ENCODE assay signal across 21 cellular contexts in the genomic region with DNA sequence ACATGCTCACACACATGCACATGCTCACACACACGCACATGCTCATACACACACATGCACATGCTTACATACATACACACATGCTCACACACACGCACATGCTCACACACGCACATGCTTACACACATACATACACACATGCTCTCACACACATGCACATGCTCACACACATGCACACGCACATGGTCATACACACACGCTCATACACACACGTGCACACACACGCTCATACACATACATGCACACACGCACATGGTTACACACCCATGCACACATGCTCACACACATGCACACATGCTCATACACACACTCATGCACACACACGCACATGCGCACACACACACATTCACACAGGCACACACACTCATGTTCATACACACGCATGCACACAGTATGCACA. TPM values are rescaled to one million over a fixed set of nuclear protein-coding genes. Genes with fewer than 3 reads are reported as not detected.
DNase-seq lines count a peak whose midpoint lies in the region; ATAC-seq, FAIRE-seq and TF ChIP-seq lines count a peak whose summit lies in the region.
"Had no signal": no experiment of that assay in that cellular context is flagged by ENCODE, and none has a peak within 500 bp of the region (broad histone marks: within the 10 kb centered on the region; RNA-seq: fewer than 3 reads in every experiment).

No MANE protein-coding gene starts in this region.

- TF ChIP-seq POLR2A in GM12892 (IDR thresholded peaks at IDR 0.05; ENCODE audit: low read depth, low read length) (no peak), H1 (IDR thresholded peaks at IDR 0.05; ENCODE audit: control extremely low read depth in 1 of 2, low read depth in 2 of 2, low read length in 2 of 2) (no peak)

- H3K9me3 Mint-ChIP-seq in WTC11: peaks cover 5% of the 10 kb centered on the region; the same call in 1 of the 2 replicates
- peaks cover 7% of the 10 kb centered on the region for H3K9me3 Mint-ChIP-seq in activated CD4-positive, alpha-beta memory T cell treated with anti-CD3 and anti-CD28 coated beads for 36 hours

- no peak overlapping the region for H2AFZ ChIP-seq in H1 (ENCODE audit: low read length)
- no peak overlapping the region for H2AFZ ChIP-seq in neuronal stem cell (ENCODE audit: low read length)

- H4K91ac ChIP-seq in H1 (replicated peaks; ENCODE audit: insufficient read length, low read length) (peak overlapping the region; percentile 85), neuronal stem cell (ENCODE audit: low read depth, low read length, poor library complexity) (no peak overlapping the region)

- no peak overlapping the region for H3K4me3 ChIP-seq in H1 (ENCODE audit: extremely low read depth in 1 of 4, insufficient read depth in 2 of 4, low read depth in 3 of 4, low read length in 4 of 4)
- H3K4me3 ChIP-seq in neuronal stem cell (ENCODE audit: low read length in 2 of 2): peak overlapping the region in 1 of 2 donors; percentile 71
- no peak overlapping the region for H3K4me3 ChIP-seq in WERI-Rb-1 (ENCODE audit: low read depth, low read length)
- H3K4me3 ChIP-seq: BLaER1 treated with 17β-estradiol and CSF1 and Interleukin-3, amounts not matched to agents 10 nM and 100 nM; HAP-1 had no signal

- H3K4me2 ChIP-seq in H1 (ENCODE audit: insufficient read depth in 1 of 2, low read depth in 2 of 2, low read length in 2 of 2): peak overlapping the region in 1 of 2 experiments; percentile 27; a peak in 1 of 4 replicates
- H3K4me2 ChIP-seq in neuronal stem cell (ENCODE audit: insufficient read depth, low read length, poor library complexity, severe bottlenecking): no peak overlapping the region

- no peaks in the 10 kb centered on the region; a peak in 1 of 7 replicates for H3K27me3 ChIP-seq in H1 (replicated peaks in 1 of 4; ENCODE audit: control insufficient read depth in 3 of 4, extremely low read depth in 1 of 4, insufficient read depth in 3 of 4, low read length in 3 of 4)
- no peaks in the 10 kb centered on the region for H3K27me3 ChIP-seq in neuronal stem cell (ENCODE audit: control insufficient read depth in 3 of 3, insufficient read depth in 3 of 3, low read depth in 1 of 3, low read length in 3 of 3)
- H3K27me3 ChIP-seq in WERI-Rb-1 (ENCODE audit: insufficient read depth, low read depth, severe bottlenecking): no peaks in the 10 kb centered on the region
- H3K27me3 ChIP-seq: BLaER1 treated with 17β-estradiol and CSF1 and Interleukin-3, amounts not matched to agents 10 nM and 100 nM had no signal

- H3K4me1 ChIP-seq in H1 (replicated peaks in 1 of 4; ENCODE audit: control insufficient read depth in 3 of 4, insufficient read depth in 4 of 4, low read length in 3 of 4) (peaks cover 3 to 17% (median 10%) of the 10 kb centered on the region in 4 experiments), neuronal stem cell (ENCODE audit: control insufficient read depth in 2 of 2, insufficient read depth in 1 of 2, low read depth in 1 of 2, low read length in 2 of 2) (peaks cover 3 to 12% of the 10 kb centered on the region in 2 donors)
- H3K4me1 ChIP-seq: Caco-2, HAP-1 had no signal

- H3K36me3 Mint-ChIP-seq in WTC11: no peaks in the 10 kb centered on the region
- H3K36me3 Mint-ChIP-seq in activated CD4-positive, alpha-beta memory T cell treated with anti-CD3 and anti-CD28 coated beads for 36 hours: peaks cover 4% of the 10 kb centered on the region
- H3K36me3 Mint-ChIP-seq: CD8-positive, alpha-beta memory T cell had no signal

- 0 out of 7 replicates have a peak overlapping the region, but pooled peaks of 1 of the 4 experiments have one; percentile 10 for H3K9ac ChIP-seq in H1 (replicated peaks in 1 of 4; ENCODE audit: extremely low read depth in 1 of 4, low read depth in 3 of 4, low read length in 3 of 4)
- H3K9ac ChIP-seq in neuronal stem cell (ENCODE audit: low read depth, low read length, poor library complexity): peak overlapping the region; percentile 54
- H3K9ac ChIP-seq: BLaER1 treated with 17β-estradiol and CSF1 and Interleukin-3, amounts not matched to agents 10 nM and 100 nM had no signal

- H3K79me2 ChIP-seq in H1 (ENCODE audit: control insufficient read depth in 1 of 2, insufficient read depth in 2 of 2, low read length in 2 of 2): no peaks in the 10 kb centered on the region

- peak; percentile 81 for FAIRE-seq in GM12892 (lab: Jason Lieb, UNC)
- FAIRE-seq in H1 (lab: Jason Lieb, UNC): no peak
- FAIRE-seq: D721Med, G401.6, GM18507 had no signal

- no peak for DNase-seq in GM12892 (ENCODE audit: insufficient read length)
- no peak for DNase-seq in WTC11 (ENCODE audit: low spot score)
- no peak for DNase-seq in H1 (ENCODE audit: low read depth in 1 of 2, low spot score in 2 of 2)
- no peak for DNase-seq in neuronal stem cell (ENCODE audit: low spot score)
- no peak for DNase-seq in activated CD4-positive, alpha-beta memory T cell treated with anti-CD3 and anti-CD28 coated beads for 36 hours
- no peak for DNase-seq in NOMO-1 (lab: John Stamatoyannopoulos, UW; ENCODE audit: unreplicated experiment in 2 of 2)
- no peak for DNase-seq in WERI-Rb-1
- DNase-seq in amniotic stem cell (lab: John Stamatoyannopoulos, UW): no peak
- DNase-seq: Caco-2; CD8-positive, alpha-beta memory T cell; GOT3; IMR-90; Karpas-422; KBM-7 had no signal

- peaks cover 0 to 5% of the 10 kb centered on the region in 2 experiments for H4K20me1 ChIP-seq in H1 (replicated peaks in 1 of 2; ENCODE audit: control insufficient read depth in 1 of 2, insufficient read depth in 2 of 2, low read length in 2 of 2)
- H4K20me1 ChIP-seq: BLaER1 treated with 17β-estradiol and CSF1 and Interleukin-3, amounts not matched to agents 10 nM and 100 nM had no signal

- TF ChIP-seq EP300 in H1 (IDR thresholded peaks at IDR 0.05; ENCODE audit: borderline replicate concordance in 1 of 2, low read depth in 2 of 2, low read length in 2 of 2): no peak

- H4K8ac ChIP-seq in H1 (ENCODE audit: extremely low read depth, insufficient read depth, low read length) (no peak overlapping the region), neuronal stem cell (ENCODE audit: low read depth, low read length) (peak overlapping the region; percentile 17)

- H3K9me3 ChIP-seq in H1 (ENCODE audit: insufficient read depth in 2 of 2, low read depth in 1 of 2, low read length in 1 of 2): peaks cover 0 to 4% of the 10 kb centered on the region in 2 experiments; a peak in 1 of 4 replicates
- peaks cover 0 to 5% of the 10 kb centered on the region in 2 donors for H3K9me3 ChIP-seq in neuronal stem cell (replicated peaks in 1 of 2; ENCODE audit: control insufficient read depth in 2 of 2, insufficient read depth in 1 of 2, low read depth in 1 of 2, low read length in 2 of 2)
- no peaks in the 10 kb centered on the region for H3K9me3 ChIP-seq in WERI-Rb-1 (ENCODE audit: severe bottlenecking)
- H3K9me3 ChIP-seq: Caco-2, HAP-1 had no signal

- H3K4me1 Mint-ChIP-seq in WTC11: peaks cover 20% of the 10 kb centered on the region
- no peaks in the 10 kb centered on the region for H3K4me1 Mint-ChIP-seq in activated CD4-positive, alpha-beta memory T cell treated with anti-CD3 and anti-CD28 coated beads for 36 hours (ENCODE audit: low read depth)
- H3K4me1 Mint-ChIP-seq: B cell; CD8-positive, alpha-beta memory T cell had no signal

- peak overlapping the region; percentile 39 for H3K23ac ChIP-seq in H1 (ENCODE audit: insufficient read length)
- peak overlapping the region; percentile 80 for H3K23ac ChIP-seq in neuronal stem cell (ENCODE audit: low read depth, low read length, poor library complexity)

- H3K79me1 ChIP-seq in H1 (ENCODE audit: low read depth, low read length) (no peaks in the 10 kb centered on the region), neuronal stem cell (ENCODE audit: low read depth, low read length) (no peaks in the 10 kb centered on the region)

- 87% methylated on average over 11 of the region's 11 CpGs; no CpG with 5 or more reads in 1 of the 2 experiments for WGBS in H1 (ENCODE audit: extremely low coverage in 1 of 2, insufficient coverage in 1 of 2, insufficient read length in 1 of 2, insufficient replicate concordance in 2 of 2, low coverage in 1 of 2, low lambda C conversion rate in 2 of 2, missing lambda C conversion rate in 1 of 2), 2 experiments
- WGBS in neuronal stem cell (ENCODE audit: extremely low coverage in 2 of 2, insufficient read length in 2 of 2, insufficient replicate concordance in 1 of 2), 2 donors: no CpG with 5 or more reads among the region's 11 CpGs

- no peaks in the 10 kb centered on the region for H3K27me3 Mint-ChIP-seq in WTC11 (ENCODE audit: low read depth)
- H3K27me3 Mint-ChIP-seq in activated CD4-positive, alpha-beta memory T cell treated with anti-CD3 and anti-CD28 coated beads for 36 hours: no peaks in the 10 kb centered on the region

- peaks cover 6% of the 10 kb centered on the region for H3K23me2 ChIP-seq in H1 (ENCODE audit: low read depth, low read length)

- H2BK20ac ChIP-seq in H1 (ENCODE audit: low read length): peak overlapping the region; percentile 13; the same call in 1 of the 2 replicates

- no peak overlapping the region; the same call in 1 of the 2 replicates for H3K18ac ChIP-seq in H1 (ENCODE audit: extremely low read depth, low read length)
- peak overlapping the region; percentile 9 for H3K18ac ChIP-seq in neuronal stem cell (ENCODE audit: low read length)

- H2BK120ac ChIP-seq in H1 (replicated peaks; ENCODE audit: low read depth, low read length) (no peak overlapping the region), neuronal stem cell (ENCODE audit: low read depth, low read length) (no peak overlapping the region)

- POLR2A ChIA-PET in WTC11 (lab: Charles Lee) (no interaction called here), H1 (lab: Charles Lee; ENCODE audit: partially characterized antibody) (no interaction called here)
- POLR2A ChIA-PET in activated CD4-positive, alpha-beta memory T cell treated with anti-CD3 and anti-CD28 coated beads for 36 hours (lab: Charles Lee): no interaction called here

- no peak overlapping the region for H3K56ac ChIP-seq in H1 (replicated peaks; ENCODE audit: insufficient read length, low read depth, low read length)

- H3K36me3 ChIP-seq in H1 (ENCODE audit: control insufficient read depth in 2 of 4, insufficient read depth in 4 of 4, low read length in 3 of 4) (peaks cover 0 to 5% (median 0%) of the 10 kb centered on the region in 4 experiments; a peak in 1 of 8 replicates), neuronal stem cell (replicated peaks in 1 of 2; ENCODE audit: control insufficient read depth in 2 of 2, insufficient read depth in 2 of 2, low read length in 2 of 2) (no peaks in the 10 kb centered on the region), WERI-Rb-1 (no peaks in the 10 kb centered on the region)
- H3K36me3 ChIP-seq: BLaER1 treated with 17β-estradiol and CSF1 and Interleukin-3, amounts not matched to agents 10 nM and 100 nM; HAP-1 had no signal

- ATAC-seq in WTC11: no peak

- CTCF ChIA-PET in WTC11 (lab: Charles Lee) (no interaction called here), H1 (lab: Charles Lee; ENCODE audit: partially characterized antibody) (interaction anchor here (0.7 kb wide), 1 partner anchor 184 kb away, joined by 3 read pairs; no protein-coding TSS in a partner anchor)
- CTCF ChIA-PET in activated CD4-positive, alpha-beta memory T cell treated with anti-CD3 and anti-CD28 coated beads for 36 hours (lab: Charles Lee): no interaction called here

- no peak overlapping the region for H3K4me3 Mint-ChIP-seq in WTC11
- H3K4me3 Mint-ChIP-seq in activated CD4-positive, alpha-beta memory T cell treated with anti-CD3 and anti-CD28 coated beads for 36 hours: no peak overlapping the region
- H3K4me3 Mint-ChIP-seq: B cell; CD8-positive, alpha-beta memory T cell had no signal

- no peak overlapping the region for H3K27ac Mint-ChIP-seq in WTC11
- no peak overlapping the region for H3K27ac Mint-ChIP-seq in activated CD4-positive, alpha-beta memory T cell treated with anti-CD3 and anti-CD28 coated beads for 36 hours
- H3K27ac Mint-ChIP-seq: B cell; CD8-positive, alpha-beta memory T cell had no signal

- H2BK5ac ChIP-seq in H1 (ENCODE audit: low read depth, low read length): peak overlapping the region; percentile 46; the same call in 1 of the 2 replicates
- no peak overlapping the region for H2BK5ac ChIP-seq in neuronal stem cell (ENCODE audit: low read length)

- H3K4ac ChIP-seq in H1 (replicated peaks; ENCODE audit: insufficient read length, low read depth, low read length) (peak overlapping the region; percentile 79), neuronal stem cell (ENCODE audit: low read length) (no peak overlapping the region)

- H3K14ac ChIP-seq in H1 (ENCODE audit: insufficient read length): peak overlapping the region; percentile 87
- peak overlapping the region; percentile 28 for H3K14ac ChIP-seq in neuronal stem cell (ENCODE audit: low read length)

- no peak for TF ChIP-seq CTCF in WTC11 (IDR thresholded peaks at IDR 0.05)
- TF ChIP-seq CTCF in H1 (IDR thresholded peaks at IDR 0.05; ENCODE audit: control extremely low read depth in 1 of 3, insufficient read depth in 1 of 3, low read depth in 1 of 3, low read length in 3 of 3): no peak
- TF ChIP-seq CTCF in WERI-Rb-1 (IDR thresholded peaks at IDR 0.05; ENCODE audit: low read depth, low read length): no peak

- peak overlapping the region; percentile 48 for H2BK15ac ChIP-seq in H1 (ENCODE audit: low read length)
- H2BK15ac ChIP-seq in neuronal stem cell (ENCODE audit: low read length): no peak overlapping the region

- H2AK5ac ChIP-seq in H1 (ENCODE audit: low read depth, low read length) (peak overlapping the region; percentile 85), neuronal stem cell (ENCODE audit: low read depth, low read length) (no peak overlapping the region)

- TF ChIP-seq RAD21 in H1 (IDR thresholded peaks at IDR 0.05 in 1 of 2, conservative IDR thresholded peaks at IDR 0.05 in 1 of 2; ENCODE audit: low read depth in 2 of 2, low read length in 2 of 2): no peak

- H3K27ac ChIP-seq in H1 (ENCODE audit: low read depth, low read length): no peak overlapping the region
- no peak overlapping the region for H3K27ac ChIP-seq in neuronal stem cell (replicated peaks; ENCODE audit: low read length)
- no peak overlapping the region for H3K27ac ChIP-seq in WERI-Rb-1
- H3K27ac ChIP-seq: BLaER1 treated with 17β-estradiol and CSF1 and Interleukin-3, amounts not matched to agents 10 nM and 100 nM; HL-60 had no signal

- no peak overlapping the region for H4K5ac ChIP-seq in H1 (ENCODE audit: insufficient read length, low read depth, low read length)

- H2BK12ac ChIP-seq in H1 (ENCODE audit: low read depth, low read length): peak overlapping the region; percentile 89; the same call in 1 of the 2 replicates
- H2BK12ac ChIP-seq in neuronal stem cell (ENCODE audit: low read length): no peak overlapping the region

- intact Hi-C loops in activated CD4-positive, alpha-beta memory T cell treated with anti-CD3 and anti-CD28 coated beads for 36 hours (cut with micrococcal nuclease): no loop called here

RNA-seq across cellular contexts. Expression of a gene that starts 20.8 kb away (rescaled TPM):
- polyA plus RNA-seq in GM12892 (2012; ENCODE audit: missing spikeins): 2.4 TPM
- total RNA-seq in WTC11 (2021): 19.2 to 24.2 TPM (median 20.3 TPM) in 3 replicates
- total RNA-seq in H1 (2021; fragmentation: NEBNext Ultra II Directional; extraction: Animal tissue kit (Norgen Biotek cat#: 25700)): 24.4 and 25.7 TPM in 2 replicates
- polyA plus RNA-seq in H1 (2011; rRNA removed): 8.8 and 13.8 TPM in 2 replicates
- 12.1 TPM for polyA plus RNA-seq in H1 (2011; cell fraction: cytosol; rRNA removed)
- polyA plus RNA-seq in H1 (2011; cell fraction: nucleus; rRNA removed): 22.2 TPM
- 12.7 to 16.1 TPM (median 13.3 TPM) in 4 replicates for polyA plus RNA-seq in H1 (2012, experiment 1 of 2)
- 7.8 TPM for polyA plus RNA-seq in H1 (2012, experiment 2 of 2)
- 9.1 TPM for polyA plus RNA-seq in H1 (2013, experiment 1 of 2)
- 8.6 TPM for polyA plus RNA-seq in H1 (2013, experiment 2 of 2)
- 22.4 and 29.4 TPM in 2 replicates for polyA minus RNA-seq in H1 (2011; rRNA and poly(A)+ RNA removed)
- 9.8 TPM for polyA minus RNA-seq in H1 (2011; cell fraction: cytosol; rRNA and poly(A)+ RNA removed)
- 37.0 TPM for polyA minus RNA-seq in H1 (2011; cell fraction: nucleus; rRNA and poly(A)+ RNA removed)
- polyA plus RNA-seq in neuronal stem cell (2013, experiment 1 of 2): 12.6 TPM
- polyA plus RNA-seq in neuronal stem cell (2013, experiment 2 of 2): 13.2 TPM
- total RNA-seq in activated CD4-positive, alpha-beta memory T cell treated with anti-CD3 and anti-CD28 coated beads for 36 hours: 1 to 10 TPM; 7.7 to 7.9 TPM
